In the genomic region with DNA sequence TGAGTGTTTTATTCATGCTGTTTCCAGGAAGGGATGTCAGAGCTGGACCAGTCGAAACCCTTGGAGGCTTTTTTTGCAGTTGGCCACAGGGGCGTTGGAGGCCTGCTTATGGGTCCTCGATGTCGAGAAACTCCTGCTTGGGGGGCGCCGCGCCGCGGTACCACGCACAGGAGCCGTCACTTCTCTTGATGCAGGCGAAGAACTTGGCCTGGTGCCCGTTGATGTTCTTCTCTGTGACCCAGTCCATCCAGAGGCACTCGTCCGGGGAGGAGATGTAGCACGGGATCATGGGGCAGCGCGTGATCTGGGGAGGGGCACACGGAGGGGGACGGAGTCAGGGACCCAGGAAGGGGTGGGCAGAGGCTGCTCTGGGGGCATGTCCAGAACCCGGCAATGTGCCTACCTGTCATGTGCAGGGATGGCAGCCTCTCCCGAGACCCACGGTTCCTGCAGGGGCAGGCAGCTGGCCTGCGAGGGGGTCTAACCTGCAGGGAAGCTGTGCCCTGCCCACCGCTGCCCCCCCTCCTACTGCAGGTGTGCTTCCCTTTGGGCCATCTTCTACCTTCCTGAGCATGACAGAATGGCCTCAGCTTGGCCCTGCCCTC, we compare ENCODE assay signal across 31 cellular contexts. TPM values are rescaled to one million over a fixed set of nuclear protein-coding genes. Genes with fewer than 3 reads are reported as not detected.
"Had no signal": no experiment of that assay in that cellular context is flagged by ENCODE, and none has a peak within 500 bp of the region (broad histone marks: within the 10 kb centered on the region; RNA-seq: fewer than 3 reads in every experiment).

No MANE protein-coding gene starts in this region.

- H3K4me3 ChIP-seq: adrenal gland, PC-9 had no signal

- H3K4me1 Mint-ChIP-seq: brain had no signal

- H3K27me3 ChIP-seq: adrenal gland had no signal

- H3K36me3 Mint-ChIP-seq: activated naive CD4-positive, alpha-beta T cell treated with anti-CD3 and anti-CD28 coated beads, Interleukin-2, amount 50 U/mL, for 72 hours had no signal

- H3K4me1 ChIP-seq: adrenal gland had no signal

- H3K27me3 Mint-ChIP-seq: brain had no signal

- H3K27ac Mint-ChIP-seq: activated CD8-positive, alpha-beta T cell treated with anti-CD3 and anti-CD28 coated beads, Interleukin-2, amount 10 ng/mL, durations not matched to agents 7 days and 5 days; activated naive CD4-positive, alpha-beta T cell treated with anti-CD3 and anti-CD28 coated beads for 36 hours; activated naive CD4-positive, alpha-beta T cell treated with anti-CD3 and anti-CD28 coated beads, Interleukin-2, amount 50 U/mL, for 72 hours; activated T-helper 1 cell treated with anti-CD3 and anti-CD28 coated beads, Interleukin-12 subunit alpha, Interleukin-12 subunit beta, Interleukin-2, Interleukin-4 antibody, amounts not matched to agents 30 ng/mL and 10 ng/mL and 1 ng/mL, durations not matched to agents 14 hours and 24 hours and 36 hours had no signal

- H3K9me3 Mint-ChIP-seq: activated naive CD4-positive, alpha-beta T cell treated with anti-CD3 and anti-CD28 coated beads for 36 hours; activated naive CD4-positive, alpha-beta T cell treated with anti-CD3 and anti-CD28 coated beads, Interleukin-2, amount 50 U/mL, for 72 hours; activated T-cell treated with anti-CD3 and anti-CD28 coated beads, Interleukin-2, amount 50 U/mL, for 4 hours; activated T-helper 1 cell treated with anti-CD3 and anti-CD28 coated beads, Interleukin-12 subunit alpha, Interleukin-12 subunit beta, Interleukin-2, Interleukin-4 antibody, amounts not matched to agents 30 ng/mL and 10 ng/mL and 1 ng/mL, durations not matched to agents 14 hours and 24 hours and 36 hours; brain had no signal

- H3K9me3 ChIP-seq: adrenal gland had no signal

- DNase-seq: activated CD4-positive, alpha-beta T cell treated with anti-CD3 and anti-CD28 coated beads for 1 hour; activated CD4-positive, alpha-beta T cell treated with anti-CD3 and anti-CD28 coated beads for 48 hours; activated CD4-positive, CD25-positive, alpha-beta regulatory T cell; activated CD8-positive, alpha-beta T cell treated with anti-CD3 and anti-CD28 coated beads, Interleukin-2, amount 10 ng/mL, durations not matched to agents 7 days and 5 days; activated gamma-delta T cell treated with Interleukin-2 at 50 U/mL for 16 hours; activated naive CD4-positive, alpha-beta T cell treated with anti-CD3 and anti-CD28 coated beads for 36 hours; activated T-cell treated with anti-CD3 and anti-CD28 coated beads for 4 hours; activated T-cell treated with anti-CD3 and anti-CD28 coated beads, Interleukin-2, amount 50 U/mL, for 4 hours; adrenal gland; central memory CD4-positive, alpha-beta T cell; NCI-H1092 treated with DMSO at 0.1 percent for 48 hours; NCI-H146; NCI-H187; NCI-H2029 treated with DMSO at 0.1 percent for 48 hours; NCI-H2107; NCI-H2171; NCI-H510A; NCI-H526; NCI-H748 treated with DMSO at 0.1 percent for 48 hours; NK-92 treated with Interleukin-12 subunit alpha and Interleukin-12 subunit beta, amount 100 ng/mL, for 24 hours; PC-9; Right ventricle myocardium superior; SW 1271; T-helper 1 cell; T-helper 2 cell; T-helper 9 cell had no signal

- H3K27ac ChIP-seq: adrenal gland, PC-9, VCaP had no signal

- ATAC-seq: activated CD8-positive, alpha-beta T cell treated with anti-CD3 and anti-CD28 coated beads, Interleukin-2, amount 10 ng/mL, durations not matched to agents 7 days and 5 days; activated naive CD4-positive, alpha-beta T cell treated with anti-CD3 and anti-CD28 coated beads, Interleukin-2, amount 50 U/mL, for 72 hours; activated T-cell treated with anti-CD3 and anti-CD28 coated beads, Interleukin-2, amount 50 U/mL, for 4 hours had no signal

- H3K4me3 Mint-ChIP-seq: activated CD8-positive, alpha-beta T cell treated with anti-CD3 and anti-CD28 coated beads, Interleukin-2, amount 10 ng/mL, durations not matched to agents 7 days and 5 days; activated naive CD4-positive, alpha-beta T cell treated with anti-CD3 and anti-CD28 coated beads for 36 hours; activated T-cell treated with anti-CD3 and anti-CD28 coated beads, Interleukin-2, amount 50 U/mL, for 4 hours; activated T-helper 1 cell treated with anti-CD3 and anti-CD28 coated beads, Interleukin-12 subunit alpha, Interleukin-12 subunit beta, Interleukin-2, Interleukin-4 antibody, amounts not matched to agents 30 ng/mL and 10 ng/mL and 1 ng/mL, durations not matched to agents 14 hours and 24 hours and 36 hours; brain had no signal

RNA-seq across cellular contexts. Expression of gene CEP295NL, which starts 47.3 kb away (rescaled TPM):
- total RNA-seq: activated naive CD4-positive, alpha-beta T cell treated with anti-CD3 and anti-CD28 coated beads for 36 hours; activated T-cell treated with anti-CD3 and anti-CD28 coated beads, Interleukin-2, amount 50 U/mL, for 4 hours; activated T-helper 1 cell treated with anti-CD3 and anti-CD28 coated beads, Interleukin-12 subunit alpha, Interleukin-12 subunit beta, Interleukin-2, Interleukin-4 antibody, amounts not matched to agents 30 ng/mL and 10 ng/mL and 1 ng/mL, durations not matched to agents 14 hours and 24 hours and 36 hours; OCI-LY7 had no signal
